1 cellular context compared by ENCODE assay signal in genomic region chr6:40165036-40165709, GRCh38.
TF ChIP-seq lines count a peak whose summit lies in the region.

No MANE protein-coding gene starts in this region.

TF ChIP-seq in K562, 482 proteins besides CTCF, POLR2A, EP300 and RAD21 (continued from another document):
- peak; percentile 55; the same call in 1 of the 2 replicates for TF ChIP-seq TAL1 (IDR thresholded peaks at IDR 0.05)
- TF ChIP-seq ZNF395 (CRISPR knock-in tag; IDR thresholded peaks at IDR 0.05) = 0 out of 2 replicates have a peak, but pooled peaks have one; percentile 11
- 0 out of 2 replicates have a peak, but pooled peaks have one; percentile 0 for TF ChIP-seq RNF2 (IDR thresholded peaks at IDR 0.05)
- TF ChIP-seq CBFA2T3 (IDR thresholded peaks at IDR 0.05) = peak; percentile 91
- TF ChIP-seq TRIM24 (IDR thresholded peaks at IDR 0.05) = peak; percentile 11 to 62; a peak in 1 of 4 replicates
- no peak for TF ChIP-seq UBTF (IDR thresholded peaks at IDR 0.05; ENCODE audit: borderline replicate concordance in 1 of 2, low read depth in 2 of 2, low read length in 2 of 2)
- TF ChIP-seq STAT5A (IDR thresholded peaks at IDR 0.05; ENCODE audit: borderline replicate concordance, low read length) = 0 out of 2 replicates have a peak, but pooled peaks have one; percentile 33
- TF ChIP-seq MTA2 (IDR thresholded peaks at IDR 0.05; ENCODE audit: low read depth) = 0 out of 2 replicates have a peak, but pooled peaks have one; percentile 9
- TF ChIP-seq ARID1B (IDR thresholded peaks at IDR 0.05) = peak; percentile 63
- TF ChIP-seq TEAD4 (IDR thresholded peaks at IDR 0.05; ENCODE audit: low read length) = peak; percentile 64
- TF ChIP-seq TEAD4 (CRISPR knock-in tag; IDR thresholded peaks at IDR 0.05; ENCODE audit: borderline replicate concordance) = no peak
- TF ChIP-seq NFIC (IDR thresholded peaks at IDR 0.05) = peak; percentile 36; the same call in 1 of the 2 replicates
- peak; percentile 86 for TF ChIP-seq TCF3 (CRISPR knock-in tag; IDR thresholded peaks at IDR 0.05)
- no peak for TF ChIP-seq NEUROD1 (IDR thresholded peaks at IDR 0.05; ENCODE audit: borderline replicate concordance, low read depth, low read length, partially characterized antibody)
- no peak for TF ChIP-seq SMC3 (conservative IDR thresholded peaks at IDR 0.05; ENCODE audit: insufficient read depth, low read depth, low read length)
- TF ChIP-seq TBL1XR1 (IDR thresholded peaks at IDR 0.05; ENCODE audit: low read length in 2 of 2) = 0 out of 4 replicates have a peak, but pooled peaks of 1 of the 2 experiments have one; percentile 42
- TF ChIP-seq ZNF263 (CRISPR knock-in tag; IDR thresholded peaks at IDR 0.05; ENCODE audit: borderline replicate concordance) = no peak
- TF ChIP-seq ZNF253 (CRISPR knock-in tag; conservative IDR thresholded peaks at IDR 0.05) = no peak
- peak; percentile 11; the same call in 1 of the 2 replicates for TF ChIP-seq HMBOX1 (IDR thresholded peaks at IDR 0.05)
- TF ChIP-seq ZBTB43 (CRISPR knock-in tag; IDR thresholded peaks at IDR 0.05) = no peak
- TF ChIP-seq BCOR (IDR thresholded peaks at IDR 0.05) = no peak
- 0 out of 4 replicates have a peak, but pooled peaks of 1 of the 2 experiments have one; percentile 9 for TF ChIP-seq ZMIZ1 (IDR thresholded peaks at IDR 0.05; ENCODE audit: low read depth in 2 of 2, low read length in 2 of 2)
- TF ChIP-seq ZNF140 (CRISPR knock-in tag; IDR thresholded peaks at IDR 0.05) = no peak
- TF ChIP-seq KLF16 (IDR thresholded peaks at IDR 0.05) = peak; percentile 27; the same call in 1 of the 2 replicates
- peak; percentile 66; the same call in 1 of the 2 replicates for TF ChIP-seq GATA2 (CRISPR knock-in tag; IDR thresholded peaks at IDR 0.05)
- peak; percentile 83 for TF ChIP-seq CBFA2T2 (conservative IDR thresholded peaks at IDR 0.05)
